Comparison of ENCODE assay signal across 25 cellular contexts in genomic region chr7:90604383-90604782, GRCh38. TPM values are rescaled to one million over a fixed set of nuclear protein-coding genes. Genes with fewer than 3 reads are reported as not detected.
DNase-seq lines count a peak whose midpoint lies in the region; ATAC-seq, FAIRE-seq and TF ChIP-seq lines count a peak whose summit lies in the region.
"Had no signal": no experiment of that assay in that cellular context is flagged by ENCODE, and none has a peak within 500 bp of the region (broad histone marks: within the 10 kb centered on the region; RNA-seq: fewer than 3 reads in every experiment).

No MANE protein-coding gene starts in this region.

- intact Hi-C loops in psoas muscle (cut with DNase I): no loop called here

- FAIRE-seq in GM19239 (lab: Jason Lieb, UNC): peak; percentile 35
- FAIRE-seq: A549, islet of Langerhans had no signal

- DNase-seq in NCI-H2171 treated with DMSO at 0.1 percent for 48 hours (lab: John Stamatoyannopoulos, UW) (peak; percentile 57), NCI-H2171 (lab: John Stamatoyannopoulos, UW) (no peak), GM19239 (ENCODE audit: insufficient read length, low spot score) (no peak), WTC11 (ENCODE audit: low spot score) (no peak), psoas muscle (no peak), HEK293T (ENCODE audit: extremely low spot score) (no peak), GM03348 (ENCODE audit: low spot score) (no peak), endodermal cell (no peak)
- DNase-seq: activated CD4-positive, alpha-beta T cell treated with anti-CD3 and anti-CD28 coated beads for 36 hours; activated CD8-positive, alpha-beta T cell treated with anti-CD3 and anti-CD28 coated beads, Interleukin-2, amount 10 ng/mL, durations not matched to agents 7 days and 5 days; AML-193; dermis blood vessel endothelial cell; GF-D8; left ventricle myocardium inferior; MG63; NCI-H1417 treated with DMSO at 0.1 percent for 48 hours; nucleus accumbens; RPMI8226; stimulated activated CD4-positive, alpha-beta T cell treated with anti-CD3 and anti-CD28 coated beads, Interleukin-15, amount 100 ng/mL, for 24 hours; stimulated activated naive CD4-positive, alpha-beta T cell; T-helper 17 cell had no signal

- H3K4me3 ChIP-seq in psoas muscle (no peak overlapping the region), endodermal cell (ENCODE audit: low read length) (no peak overlapping the region)
- H3K4me3 ChIP-seq: A549, K562, left ventricle myocardium inferior, MG63, SK-N-MC had no signal

- peak overlapping the region; percentile 69 for H3K27ac ChIP-seq in psoas muscle
- no peak overlapping the region for H3K27ac ChIP-seq in endodermal cell (ENCODE audit: low read depth, low read length)
- H3K27ac ChIP-seq: A549, left ventricle myocardium inferior, SK-N-MC had no signal

- no peak for TF ChIP-seq CTCF in WTC11 (IDR thresholded peaks at IDR 0.05)
- TF ChIP-seq CTCF in psoas muscle (IDR thresholded peaks at IDR 0.05): no peak
- TF ChIP-seq CTCF in endodermal cell (conservative IDR thresholded peaks at IDR 0.05): no peak

- H3K4me1 ChIP-seq in psoas muscle (peaks cover 23% of the 10 kb centered on the region), endodermal cell (ENCODE audit: control insufficient read depth, insufficient read depth, low read length) (no peaks in the 10 kb centered on the region)
- H3K4me1 ChIP-seq: A549 had no signal

- CTCF ChIA-PET in WTC11 (lab: Charles Lee) (interaction anchor here (1.4 kb wide), 1 partner anchor 9 kb away, joined by 6 read pairs; no protein-coding TSS in a partner anchor), HEK293T (lab: Yijun Ruan, JAX) (no interaction called here)

- H3K4me1 Mint-ChIP-seq in WTC11: peaks cover 68% of the 10 kb centered on the region
- H3K4me1 Mint-ChIP-seq in endodermal cell: peaks cover 5% of the 10 kb centered on the region
- H3K4me1 Mint-ChIP-seq: activated CD4-positive, alpha-beta T cell treated with anti-CD3 and anti-CD28 coated beads for 36 hours; T-helper 17 cell had no signal

- no peak overlapping the region for H3K9ac ChIP-seq in endodermal cell (ENCODE audit: extremely low read depth, low read length, poor library complexity, severe bottlenecking)

- H3K27me3 ChIP-seq in psoas muscle (ENCODE audit: insufficient read depth in 3 of 3, low read length in 2 of 3) (no peaks in the 10 kb centered on the region), endodermal cell (ENCODE audit: control insufficient read depth, insufficient read depth, low read length, poor library complexity, severe bottlenecking) (no peaks in the 10 kb centered on the region)
- H3K27me3 ChIP-seq: MG63 had no signal

- H3K9me3 ChIP-seq in psoas muscle: no peaks in the 10 kb centered on the region
- H3K9me3 ChIP-seq in endodermal cell (ENCODE audit: control insufficient read depth, low read length): no peaks in the 10 kb centered on the region
- H3K9me3 ChIP-seq: A549, left ventricle myocardium inferior, MG63 had no signal

- H3K36me3 ChIP-seq in psoas muscle (ENCODE audit: insufficient read depth in 1 of 2, low read depth in 1 of 2) (no peaks in the 10 kb centered on the region), endodermal cell (ENCODE audit: control insufficient read depth, insufficient read depth, low read length) (no peaks in the 10 kb centered on the region)
- H3K36me3 ChIP-seq: left ventricle myocardium inferior, MG63 had no signal

- H3K27ac Mint-ChIP-seq in WTC11 (peak overlapping the region; percentile 4; the same call in 1 of the 2 replicates), endodermal cell (no peak overlapping the region)
- H3K27ac Mint-ChIP-seq: activated CD4-positive, alpha-beta T cell treated with anti-CD3 and anti-CD28 coated beads for 36 hours; activated CD8-positive, alpha-beta T cell treated with anti-CD3 and anti-CD28 coated beads, Interleukin-2, amount 10 ng/mL, durations not matched to agents 7 days and 5 days; T-helper 17 cell had no signal

- POLR2A ChIA-PET in WTC11 (lab: Charles Lee) (no interaction called here), HEK293T (lab: Yijun Ruan, JAX) (no interaction called here)

- H3K27me3 Mint-ChIP-seq in WTC11 (ENCODE audit: low read depth): no peaks in the 10 kb centered on the region
- H3K27me3 Mint-ChIP-seq in endodermal cell (ENCODE audit: insufficient read depth): no peaks in the 10 kb centered on the region

- 75 to 82% (median 78%) methylated on average over 5 of the region's 5 CpGs for WGBS in psoas muscle, 3 donors
- 96 to 100% methylated on average over 2 to 5 of the region's 5 CpGs for WGBS in endodermal cell (ENCODE audit: insufficient coverage in 1 of 2, insufficient read length in 1 of 2), 2 experiments

- H3K9me3 Mint-ChIP-seq in WTC11 (no peaks in the 10 kb centered on the region), endodermal cell (no peaks in the 10 kb centered on the region)

- H3K4me3 Mint-ChIP-seq in WTC11: no peak overlapping the region
- no peak overlapping the region for H3K4me3 Mint-ChIP-seq in endodermal cell
- H3K4me3 Mint-ChIP-seq: activated CD4-positive, alpha-beta T cell treated with anti-CD3 and anti-CD28 coated beads for 36 hours; activated CD8-positive, alpha-beta T cell treated with anti-CD3 and anti-CD28 coated beads, Interleukin-2, amount 10 ng/mL, durations not matched to agents 7 days and 5 days; T-helper 17 cell had no signal

- ATAC-seq in WTC11: no peak
- ATAC-seq in psoas muscle: peak in 1 of 4 donors; percentile 36
- ATAC-seq: A549; activated CD4-positive, alpha-beta T cell treated with anti-CD3 and anti-CD28 coated beads for 36 hours; activated CD8-positive, alpha-beta T cell treated with anti-CD3 and anti-CD28 coated beads, Interleukin-2, amount 10 ng/mL, durations not matched to agents 7 days and 5 days; K562; T-helper 17 cell had no signal

- H3K36me3 Mint-ChIP-seq in WTC11 (no peaks in the 10 kb centered on the region), endodermal cell (ENCODE audit: low read depth) (no peaks in the 10 kb centered on the region)

TF ChIP-seq in WTC11, 78 proteins besides CTCF, POLR2A, EP300 and RAD21 (continues in another document):
- TF ChIP-seq ZSCAN18 (CRISPR knock-in tag; IDR thresholded peaks at IDR 0.05) (no peak), GTF2I (CRISPR knock-in tag; conservative IDR thresholded peaks at IDR 0.05) (no peak), NFYB (CRISPR knock-in tag; conservative IDR thresholded peaks at IDR 0.05; ENCODE audit: low read depth) (no peak), ZNF263 (CRISPR knock-in tag; IDR thresholded peaks at IDR 0.05; ENCODE audit: low read depth) (no peak), PRRX2 (CRISPR knock-in tag; IDR thresholded peaks at IDR 0.05) (no peak)

TF ChIP-seq in HEK293T, 16 proteins besides CTCF, POLR2A, EP300 and RAD21:
- TF ChIP-seq NFRKB (IDR thresholded peaks at IDR 0.05) (no peak), TARDBP (IDR thresholded peaks at IDR 0.05) (no peak), HDGF (IDR thresholded peaks at IDR 0.05; ENCODE audit: borderline replicate concordance) (no peak)

RNA-seq across cellular contexts. Expression of gene CDK14, which starts 8.3 kb away (rescaled TPM):
- total RNA-seq in WTC11 (2021) (35.0 to 57.9 TPM (median 38.3 TPM) in 3 replicates), psoas muscle (10 to 100 TPM; 10.6 to 16.6 (median 13.0) TPM), endodermal cell (10 to 100 TPM in 1 of 2 donors, 1 to 10 TPM in 1; 8.7 to 13.4 TPM)
- polyA plus RNA-seq in psoas muscle: 1 to 10 TPM; 1.7 to 4.8 (median 1.8) TPM
- polyA plus RNA-seq in endodermal cell (2013, experiment 1 of 2): 27.6 TPM
- polyA plus RNA-seq in endodermal cell (2013, experiment 2 of 2): 31.1 TPM
- total RNA-seq: activated CD8-positive, alpha-beta T cell treated with anti-CD3 and anti-CD28 coated beads, Interleukin-2, amount 10 ng/mL, durations not matched to agents 7 days and 5 days had no signal
